ENCODE assay signal across 16 cellular contexts in the genomic region with DNA sequence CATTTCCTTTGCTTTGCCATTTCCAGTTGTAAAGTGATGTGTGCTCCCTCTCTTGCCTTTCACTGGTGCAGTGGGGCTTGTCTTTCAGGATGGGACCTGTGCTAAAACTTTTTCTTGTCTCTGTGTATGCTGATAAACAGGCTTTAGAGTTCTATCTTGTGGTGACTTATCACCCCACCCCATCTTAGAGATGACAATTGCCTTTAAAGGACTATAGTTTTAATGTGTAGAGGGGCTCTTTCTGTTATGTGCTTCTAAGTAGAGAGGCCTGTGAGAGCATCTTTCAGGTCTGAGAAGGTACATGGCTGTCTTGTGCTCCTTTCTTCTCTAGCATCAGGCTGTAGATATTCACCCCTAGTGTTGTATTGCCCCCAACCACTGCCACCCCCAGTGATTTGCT.
"Had no signal": no experiment of that assay in that cellular context is flagged by ENCODE, and none has a peak within 500 bp of the region (broad histone marks: within the 10 kb centered on the region; RNA-seq: fewer than 3 reads in every experiment).

No MANE protein-coding gene starts in this region.

- H3K27me3 Mint-ChIP-seq: stimulated activated memory B cell treated with anti-CD40 and anti-IgM and Interleukin-4, amounts not matched to agents 10 μg/mL and 1 μg/mL and 100 μg/mL, for 72 hours had no signal

- ATAC-seq: gastroesophageal sphincter; left cardiac atrium; lower lobe of right lung; stimulated activated memory B cell treated with anti-CD40 and anti-IgM and Interleukin-4, amounts not matched to agents 10 μg/mL and 1 μg/mL and 100 μg/mL, for 72 hours had no signal

- H3K9me3 Mint-ChIP-seq: stimulated activated memory B cell treated with anti-CD40 and anti-IgM and Interleukin-4, amounts not matched to agents 10 μg/mL and 1 μg/mL and 100 μg/mL, for 72 hours had no signal

- H3K4me3 ChIP-seq: ascending aorta, breast epithelium, gastroesophageal sphincter, heart right ventricle, lower lobe of right lung, thyroid gland had no signal

- DNase-seq: activated CD4-positive, alpha-beta T cell treated with anti-CD3 and anti-CD28 coated beads for 4 hours; activated CD8-positive, alpha-beta memory T cell treated with anti-CD3 and anti-CD28 coated beads, Interleukin-2, amount 50 U/mL, for 48 hours; activated gamma-delta T cell treated with Interleukin-2 at 50 U/mL for 16 hours; dermis blood vessel endothelial cell; heart right ventricle; left cardiac atrium; lower lobe of right lung; midbrain; stimulated activated CD4-positive, alpha-beta T cell treated with anti-CD3 and anti-CD28 coated beads, Interleukin-2, amount 100 ng/mL, for 48 hours; T-helper 9 cell; thyroid gland had no signal

- H3K36me3 ChIP-seq: ascending aorta, breast epithelium had no signal

- H3K4me3 Mint-ChIP-seq: stimulated activated memory B cell treated with anti-CD40 and anti-IgM and Interleukin-4, amounts not matched to agents 10 μg/mL and 1 μg/mL and 100 μg/mL, for 72 hours had no signal

- H3K4me1 ChIP-seq: breast epithelium, lower lobe of right lung, thyroid gland had no signal

- H3K27me3 ChIP-seq: ascending aorta, breast epithelium, gastroesophageal sphincter, heart right ventricle, thyroid gland had no signal

- H2AFZ ChIP-seq: parathyroid adenoma had no signal

- H3K9me3 ChIP-seq: ascending aorta, breast epithelium, gastroesophageal sphincter, heart right ventricle, lower lobe of right lung, thyroid gland had no signal

- H3K27ac ChIP-seq: breast epithelium, gastroesophageal sphincter, heart right ventricle, lower lobe of right lung, parathyroid adenoma, thyroid gland had no signal

- H3K27ac Mint-ChIP-seq: stimulated activated memory B cell treated with anti-CD40 and anti-IgM and Interleukin-4, amounts not matched to agents 10 μg/mL and 1 μg/mL and 100 μg/mL, for 72 hours had no signal
